Comparison of ENCODE assay signal across 26 cellular contexts in the genomic region with DNA sequence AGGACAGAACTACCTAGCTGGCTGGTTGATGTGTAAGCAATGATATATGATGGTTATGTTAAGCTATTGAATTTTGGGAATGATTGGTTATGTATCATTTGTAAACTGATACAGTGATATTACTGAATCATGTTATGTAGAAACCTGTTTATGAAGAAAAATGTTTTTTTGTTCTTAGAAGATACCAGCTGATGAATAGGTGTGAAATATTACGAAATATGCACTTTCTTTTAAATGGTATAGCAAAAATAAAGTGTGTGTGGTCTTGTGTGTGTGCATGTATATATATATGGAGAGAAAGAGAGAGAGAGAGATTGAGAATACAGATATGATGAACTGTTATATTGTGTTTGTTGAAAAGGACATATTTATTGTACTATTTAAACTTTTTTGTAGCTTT.
"Had no signal": no experiment of that assay in that cellular context is flagged by ENCODE, and none has a peak within 500 bp of the region (broad histone marks: within the 10 kb centered on the region; RNA-seq: fewer than 3 reads in every experiment).

No MANE protein-coding gene starts in this region.

- H3K9me3 ChIP-seq: colonic mucosa, esophagus squamous epithelium, gastrocnemius medialis, heart right ventricle, left lung, lower lobe of right lung, mucosa of descending colon had no signal

- H3K27ac ChIP-seq: colonic mucosa, epithelial cell of prostate, esophagus squamous epithelium, gastrocnemius medialis, heart right ventricle, left lung, lower lobe of right lung had no signal

- H3K27me3 ChIP-seq: colonic mucosa, esophagus squamous epithelium, gastrocnemius medialis, heart right ventricle, left lung had no signal

- H3K36me3 ChIP-seq: colonic mucosa, esophagus squamous epithelium, gastrocnemius medialis, heart right ventricle, left lung, lower lobe of right lung had no signal

- DNase-seq: colonic mucosa; cortex of kidney; effector CD8-positive, alpha-beta T cell; effector memory CD8-positive, alpha-beta T cell; endodermal cell; erythroblast; esophagus squamous epithelium; foreskin fibroblast; foreskin melanocyte; gastrocnemius medialis; glutamatergic neuron; head of caudate nucleus; heart right ventricle; hippocampal formation; left cardiac atrium; left lung; left ventricle myocardium superior; lower lobe of right lung; mesenchymal stem cell; mucosa of descending colon; naive B cell had no signal

- H3K4me3 ChIP-seq: colonic mucosa, esophagus squamous epithelium, gastrocnemius medialis, heart right ventricle, left lung, lower lobe of right lung, mucosa of descending colon had no signal

- FAIRE-seq: endometrium, islet of Langerhans, keratinocyte had no signal

- H3K4me1 ChIP-seq: colonic mucosa, esophagus squamous epithelium, heart right ventricle, lower lobe of right lung had no signal

- ATAC-seq: effector memory CD8-positive, alpha-beta T cell; esophagus mucosa; gastrocnemius medialis; heart right ventricle; left cardiac atrium; left lung; left ventricle myocardium superior; lower lobe of right lung; mucosa of descending colon had no signal
